ENCODE assay signal across 26 cellular contexts in genomic region chr2:205456682-205457081, GRCh38.
"Had no signal": no experiment of that assay in that cellular context is flagged by ENCODE, and none has a peak within 500 bp of the region (broad histone marks: within the 10 kb centered on the region; RNA-seq: fewer than 3 reads in every experiment).

No MANE protein-coding gene starts in this region.

- FAIRE-seq: urothelium cell line had no signal

- H3K27ac ChIP-seq: left ventricle myocardium inferior, neural progenitor cell, neutrophil, right atrium auricular region, right lobe of liver, suprapubic skin, thoracic aorta, tibial artery, upper lobe of right lung had no signal

- H3K36me3 ChIP-seq: left ventricle myocardium inferior, neural progenitor cell, neutrophil, right atrium auricular region, right lobe of liver, suprapubic skin, thoracic aorta, tibial artery, upper lobe of right lung had no signal

- H3K9me3 ChIP-seq: left ventricle myocardium inferior, neutrophil, right atrium auricular region, right lobe of liver, suprapubic skin, thoracic aorta, tibial artery, upper lobe of right lung had no signal

- H3K9me3 Mint-ChIP-seq: nephron progenitor cell; neural progenitor cell; stimulated activated naive B cell treated with anti-CD40 and anti-IgM and Interleukin-4, amounts not matched to agents 10 μg/mL and 1 μg/mL and 100 μg/mL, for 72 hours had no signal

- H3K4me3 ChIP-seq: left ventricle myocardium inferior, lung, neural progenitor cell, right atrium auricular region, right lobe of liver, suprapubic skin, thoracic aorta, tibial artery, upper lobe of right lung had no signal

- H3K27ac Mint-ChIP-seq: mesothelial cell of epicardium; naive B cell; natural killer cell; nephron progenitor cell; neural progenitor cell; progenitor cell of endocrine pancreas; stimulated activated naive B cell treated with anti-CD40 and anti-IgM and Interleukin-4, amounts not matched to agents 10 μg/mL and 1 μg/mL and 100 μg/mL, for 72 hours; stimulated activated naive CD8-positive, alpha-beta T cell treated with anti-CD3 and anti-CD28 coated beads, Interleukin-15, Interleukin-2, amounts not matched to agents 100 ng/mL and 50 ng/mL, for 24 hours had no signal

- DNase-seq: hippocampal formation; left ventricle myocardium inferior; mesendoderm; naive B cell; natural killer cell; nephron progenitor cell; occipital lobe; right lobe of liver; stimulated activated CD4-positive, alpha-beta T cell treated with anti-CD3 and anti-CD28 coated beads, Interleukin-12 subunit alpha, Interleukin-12 subunit beta, amount 100 ng/mL, for 4 hours; stimulated activated CD4-positive, alpha-beta T cell treated with anti-CD3 and anti-CD28 coated beads, Interleukin-15, amount 100 ng/mL, for 24 hours; stimulated activated CD4-positive, alpha-beta T cell treated with anti-CD3 and anti-CD28 coated beads, Interleukin-2, amount 100 ng/mL, for 24 hours; stimulated activated CD4-positive, alpha-beta T cell treated with anti-CD3 and anti-CD28 coated beads, Interleukin-4, amount 100 ng/mL, for 1 hour; stimulated activated naive B cell treated with anti-CD40 and anti-IgM and Interleukin-4, amounts not matched to agents 10 μg/mL and 1 μg/mL and 100 μg/mL, for 72 hours; tibial artery; trophoblast cell; upper lobe of right lung had no signal

- H3K27me3 Mint-ChIP-seq: progenitor cell of endocrine pancreas; stimulated activated naive CD8-positive, alpha-beta T cell treated with anti-CD3 and anti-CD28 coated beads, Interleukin-15, Interleukin-2, amounts not matched to agents 100 ng/mL and 50 ng/mL, for 24 hours had no signal

- H3K4me1 Mint-ChIP-seq: naive B cell; natural killer cell; nephron progenitor cell; neural progenitor cell; stimulated activated naive B cell treated with anti-CD40 and anti-IgM and Interleukin-4, amounts not matched to agents 10 μg/mL and 1 μg/mL and 100 μg/mL, for 72 hours had no signal

- H3K27me3 ChIP-seq: neural progenitor cell, neutrophil, right atrium auricular region, right lobe of liver, suprapubic skin, tibial artery, upper lobe of right lung had no signal

- H3K4me3 Mint-ChIP-seq: mesothelial cell of epicardium; naive B cell; natural killer cell; nephron progenitor cell; neural progenitor cell; stimulated activated naive B cell treated with anti-CD40 and anti-IgM and Interleukin-4, amounts not matched to agents 10 μg/mL and 1 μg/mL and 100 μg/mL, for 72 hours; stimulated activated naive CD8-positive, alpha-beta T cell treated with anti-CD3 and anti-CD28 coated beads, Interleukin-15, Interleukin-2, amounts not matched to agents 100 ng/mL and 50 ng/mL, for 24 hours had no signal

- H3K4me1 ChIP-seq: left ventricle myocardium inferior, neural progenitor cell, right atrium auricular region, right lobe of liver, suprapubic skin, tibial artery, upper lobe of right lung had no signal

- H3K36me3 Mint-ChIP-seq: naive B cell; natural killer cell; neural progenitor cell; stimulated activated naive B cell treated with anti-CD40 and anti-IgM and Interleukin-4, amounts not matched to agents 10 μg/mL and 1 μg/mL and 100 μg/mL, for 72 hours had no signal
